Comparison of ENCODE assay signal across 14 cellular contexts in genomic region chr4:174256277-174256713, GRCh38. TPM values are rescaled to one million over a fixed set of nuclear protein-coding genes. Genes with fewer than 3 reads are reported as not detected.
DNase-seq lines count a peak whose midpoint lies in the region; ATAC-seq and TF ChIP-seq lines count a peak whose summit lies in the region.
"Had no signal": no experiment of that assay in that cellular context is flagged by ENCODE, and none has a peak within 500 bp of the region (broad histone marks: within the 10 kb centered on the region; RNA-seq: fewer than 3 reads in every experiment).

No MANE protein-coding gene starts in this region.

- intact Hi-C loops in left ventricle myocardium superior (cut with micrococcal nuclease), result no loop called here
- intact Hi-C loops in left ventricle myocardium inferior (cut with micrococcal nuclease), result no loop called here

- H3K4me3 ChIP-seq in left ventricle myocardium inferior (no peak overlapping the region), adipocyte (ENCODE audit: low read length) (peak overlapping the region; percentile 52), fibroblast of lung (replicated peaks in 1 of 4; ENCODE audit: control extremely low read depth in 1 of 4, insufficient read depth in 1 of 4, low read depth in 3 of 4, low read length in 4 of 4) (peak overlapping the region in 1 of 4 experiments; percentile 32)
- H3K4me3 ChIP-seq: thoracic aorta had no signal

- no peak for DNase-seq in left ventricle myocardium superior
- DNase-seq in left ventricle myocardium inferior, result no peak
- peak; percentile 69 for DNase-seq in adipocyte (ENCODE audit: low read depth)
- DNase-seq in fibroblast of lung (ENCODE audit: low read depth in 2 of 2), result peak; percentile 70 to 80
- DNase-seq in stromal cell of bone marrow (ENCODE audit: low read depth), result peak; percentile 44
- DNase-seq: activated naive CD4-positive, alpha-beta T cell; midbrain; stimulated activated CD4-positive, alpha-beta T cell treated with anti-CD3 and anti-CD28 coated beads, Interleukin-15, amount 100 ng/mL, for 24 hours had no signal

- peaks cover 24% of the 10 kb centered on the region for H3K36me3 ChIP-seq in left ventricle myocardium inferior
- H3K36me3 ChIP-seq in adipocyte (ENCODE audit: control insufficient read depth, insufficient read depth, low read length, severe bottlenecking), result peaks cover 9% of the 10 kb centered on the region
- H3K36me3 ChIP-seq in fibroblast of lung (ENCODE audit: control insufficient read depth, insufficient read depth, low read length), result no peaks in the 10 kb centered on the region
- H3K36me3 ChIP-seq: thoracic aorta had no signal

- no peaks in the 10 kb centered on the region for H3K79me2 ChIP-seq in fibroblast of lung (ENCODE audit: control insufficient read depth, insufficient read depth, low read length)

- H3K27ac ChIP-seq in left ventricle myocardium inferior (replicated peaks) (no peak overlapping the region), fibroblast of lung (ENCODE audit: insufficient read depth, low read length) (no peak overlapping the region)
- H3K27ac ChIP-seq: thoracic aorta, VCaP had no signal

- H3K9me3 ChIP-seq in left ventricle myocardium inferior (replicated peaks) (no peaks in the 10 kb centered on the region), adipocyte (ENCODE audit: control insufficient read depth, low read length) (no peaks in the 10 kb centered on the region), fibroblast of lung (ENCODE audit: control insufficient read depth, insufficient read depth, low read depth, low read length) (no peaks in the 10 kb centered on the region)
- H3K9me3 ChIP-seq: thoracic aorta had no signal

- ATAC-seq in left ventricle myocardium superior (peak; percentile 59), HG03457 (IDR thresholded peaks at IDR 0.05; ENCODE audit: unreplicated experiment) (no peak), GM18498 (IDR thresholded peaks at IDR 0.05; ENCODE audit: unreplicated experiment) (no peak), GM19395 (IDR thresholded peaks at IDR 0.05; ENCODE audit: unreplicated experiment) (no peak)
- ATAC-seq: esophagus mucosa had no signal

- no peaks in the 10 kb centered on the region for H3K27me3 ChIP-seq in left ventricle myocardium inferior (ENCODE audit: low read depth)
- no peaks in the 10 kb centered on the region for H3K27me3 ChIP-seq in adipocyte (replicated peaks; ENCODE audit: control insufficient read depth, insufficient read depth, low read length)
- no peaks in the 10 kb centered on the region for H3K27me3 ChIP-seq in fibroblast of lung (ENCODE audit: control insufficient read depth, insufficient read depth, low read length)

- TF ChIP-seq CTCF in left ventricle myocardium inferior (IDR thresholded peaks at IDR 0.05; ENCODE audit: borderline replicate concordance) (no peak), fibroblast of lung (conservative IDR thresholded peaks at IDR 0.05 in 1 of 2, IDR thresholded peaks at IDR 0.05 in 1 of 2; ENCODE audit: low read depth in 1 of 2, low read length in 2 of 2) (no peak)

- no peaks in the 10 kb centered on the region for H4K20me1 ChIP-seq in fibroblast of lung (ENCODE audit: control insufficient read depth, extremely low read depth, insufficient read depth, low read length)

- H3K9ac ChIP-seq in adipocyte (ENCODE audit: low read length), result no peak overlapping the region
- no peak overlapping the region for H3K9ac ChIP-seq in fibroblast of lung (ENCODE audit: insufficient read depth, low read length)

- peaks cover 34% of the 10 kb centered on the region for H3K4me1 ChIP-seq in left ventricle myocardium inferior
- H3K4me1 ChIP-seq in adipocyte (ENCODE audit: control insufficient read depth, insufficient read depth, low read length), result peaks cover 36% of the 10 kb centered on the region
- no peaks in the 10 kb centered on the region for H3K4me1 ChIP-seq in fibroblast of lung (ENCODE audit: control insufficient read depth, extremely low read depth, insufficient read depth, low read length)

- H3K4me2 ChIP-seq in fibroblast of lung (ENCODE audit: extremely low read depth, insufficient read depth, low read length), result no peak overlapping the region

- H2AFZ ChIP-seq in fibroblast of lung (ENCODE audit: low read length), result no peak overlapping the region

RNA-seq across cellular contexts. Expression of gene FBXO8, which starts 27.2 kb away (rescaled TPM):
- total RNA-seq in left ventricle myocardium superior, result 27.0 TPM
- 29.5 TPM for total RNA-seq in left ventricle myocardium inferior
- 37.5 and 46.1 TPM in 2 replicates for total RNA-seq in fibroblast of lung
- 15.3 and 26.7 TPM in 2 replicates for polyA plus RNA-seq in fibroblast of lung
- polyA plus RNA-seq in fibroblast of lung (2012), result 12.8 and 18.4 TPM in 2 replicates
- polyA minus RNA-seq in fibroblast of lung (ENCODE audit: low replicate concordance), result 5.0 and 5.2 TPM in 2 replicates

RNA-seq across cellular contexts. Expression of gene CEP44, which starts 27.4 kb away (rescaled TPM):
- total RNA-seq in left ventricle myocardium superior, result 12.3 TPM
- 11.2 TPM for total RNA-seq in left ventricle myocardium inferior
- total RNA-seq in fibroblast of lung, result 12.6 and 13.5 TPM in 2 replicates
- polyA plus RNA-seq in fibroblast of lung, result 6.7 and 7.3 TPM in 2 replicates
- 4.6 and 4.9 TPM in 2 replicates for polyA plus RNA-seq in fibroblast of lung (2012)
- polyA minus RNA-seq in fibroblast of lung (ENCODE audit: low replicate concordance), result 1.1 and 1.6 TPM in 2 replicates

Comparison
In these comparisons a context has a peak if more than half of its experiments do, and no peak if none do; other contexts are left out.
1. DNase-seq: peak in adipocyte (single experiment), fibroblast of lung (2 of 2) and stromal cell of bone marrow (single experiment); none in left ventricle myocardium superior (single experiment) and left ventricle myocardium inferior (single experiment).